In the genomic region with DNA sequence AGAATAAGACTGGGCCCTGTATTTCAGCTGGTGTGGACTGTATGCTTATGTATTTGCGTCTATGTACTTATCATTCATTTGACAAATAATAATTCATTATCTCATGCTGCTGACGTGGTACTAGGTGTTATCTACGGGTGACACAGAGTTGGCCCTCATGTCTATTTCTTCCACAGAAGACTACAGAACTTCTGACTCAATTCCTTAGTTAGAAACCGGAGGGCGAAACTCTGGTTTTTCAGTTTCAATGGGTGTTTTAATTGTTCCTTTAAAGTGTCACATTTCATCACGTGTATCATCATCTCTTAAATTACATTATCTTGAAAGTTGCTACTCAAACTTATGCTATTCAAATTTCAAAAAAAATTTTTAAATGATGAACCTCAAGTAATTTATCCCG, we compare ENCODE assay signal across 9 cellular contexts.
A peak's percentile ranks its signal among the peaks of the same experiment; 100 is the strongest.
DNase-seq lines count a peak whose midpoint lies in the region; ATAC-seq and TF ChIP-seq lines count a peak whose summit lies in the region.
"Had no signal": no experiment of that assay in that cellular context is flagged by ENCODE, and none has a peak within 500 bp of the region (broad histone marks: within the 10 kb centered on the region; RNA-seq: fewer than 3 reads in every experiment).

No MANE protein-coding gene starts in this region.

- no peaks in the 10 kb centered on the region for H3K79me2 ChIP-seq in ACC112 (ENCODE audit: control insufficient read depth, insufficient read depth, low read length, unreplicated experiment)

- H3K4me3 ChIP-seq in ACC112 (ENCODE audit: low read depth, low read length) = no peak overlapping the region
- no peak overlapping the region for H3K4me3 ChIP-seq in RWPE2 (ENCODE audit: severe bottlenecking)

- H3K27me3 Mint-ChIP-seq in mesothelial cell of epicardium (ENCODE audit: low read depth) = peaks cover under 1% of the 10 kb centered on the region

- H3K4me3 Mint-ChIP-seq in mesothelial cell of epicardium = no peak overlapping the region

- peaks cover 11% of the 10 kb centered on the region for H3K4me1 Mint-ChIP-seq in mesothelial cell of epicardium

- H3K36me3 ChIP-seq in ACC112 (ENCODE audit: insufficient read depth, low read length) = no peaks in the 10 kb centered on the region
- H3K36me3 ChIP-seq in RWPE2 (ENCODE audit: low read depth) = no peaks in the 10 kb centered on the region

- no peaks in the 10 kb centered on the region for H3K27me3 ChIP-seq in ACC112 (ENCODE audit: insufficient read depth, low read length)
- H3K27me3 ChIP-seq in RWPE2 (ENCODE audit: insufficient read depth, poor library complexity, severe bottlenecking) = no peaks in the 10 kb centered on the region

- DNase-seq in RWPE2 (ENCODE audit: low spot score) = no peak
- no peak for DNase-seq in mesothelial cell of epicardium (ENCODE audit: low spot score in 2 of 2, unreplicated experiment in 2 of 2)
- DNase-seq in DMS153 (lab: John Stamatoyannopoulos, UW) = no peak
- no peak for DNase-seq in SHP77 treated with DMSO at 0.1 percent for 48 hours (lab: John Stamatoyannopoulos, UW)
- DNase-seq in NCI-H748 (lab: John Stamatoyannopoulos, UW; ENCODE audit: unreplicated experiment) = no peak
- DNase-seq: islet precursor cell had no signal

- no peak overlapping the region for H2AFZ ChIP-seq in ACC112 (ENCODE audit: low read length, unreplicated experiment)

- H3K27ac Mint-ChIP-seq in mesothelial cell of epicardium = no peak overlapping the region

- no peaks in the 10 kb centered on the region for H3K9me3 ChIP-seq in RWPE2 (ENCODE audit: severe bottlenecking)

- TF ChIP-seq CTCF in RWPE2 (IDR thresholded peaks at IDR 0.05; ENCODE audit: poor library complexity, severe bottlenecking) = no peak
- no peak for TF ChIP-seq CTCF in mesothelial cell of epicardium (IDR thresholded peaks at IDR 0.05; ENCODE audit: unreplicated experiment)

- H3K9me3 Mint-ChIP-seq in mesothelial cell of epicardium = no peaks in the 10 kb centered on the region

- H3K36me3 Mint-ChIP-seq in mesothelial cell of epicardium = no peaks in the 10 kb centered on the region

- H3K27ac ChIP-seq in ACC112 (ENCODE audit: low read depth, low read length) (peak overlapping the region; percentile 83), RWPE2 (ENCODE audit: poor library complexity, severe bottlenecking) (peak overlapping the region; percentile 31)

- H3K4me1 ChIP-seq in ACC112 (ENCODE audit: control insufficient read depth, insufficient read depth, low read length, unreplicated experiment) (peaks cover 29% of the 10 kb centered on the region), RWPE2 (ENCODE audit: insufficient read depth, poor library complexity, severe bottlenecking) (peaks cover 19% of the 10 kb centered on the region)

- ATAC-seq in GM19328 (IDR thresholded peaks at IDR 0.05; ENCODE audit: unreplicated experiment) (peak; percentile 52), HG03045 (IDR thresholded peaks at IDR 0.05; ENCODE audit: unreplicated experiment) (peak; percentile 62), RWPE2 (ENCODE audit: low read depth) (no peak)
